20 cellular contexts compared by ENCODE assay signal in the genomic region with DNA sequence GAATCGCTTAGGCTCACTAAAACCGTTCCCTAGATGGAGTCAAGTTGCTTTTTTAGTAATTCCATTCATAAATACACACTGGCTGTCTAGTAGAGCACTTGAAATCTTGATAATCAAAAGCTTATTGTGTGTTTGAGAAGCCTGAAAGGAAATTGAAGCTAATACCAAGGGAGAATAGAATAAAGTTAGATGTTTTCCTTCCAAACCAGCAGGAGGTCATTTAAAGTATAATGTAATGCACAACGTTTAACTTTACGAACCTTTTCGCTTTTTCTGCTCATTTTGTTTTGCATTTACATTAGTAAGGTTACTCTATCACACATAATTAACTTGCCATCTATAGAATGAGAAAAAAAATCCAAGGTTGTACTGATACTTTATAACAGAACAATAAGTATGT.
"Had no signal": no experiment of that assay in that cellular context is flagged by ENCODE, and none has a peak within 500 bp of the region (broad histone marks: within the 10 kb centered on the region; RNA-seq: fewer than 3 reads in every experiment).

No MANE protein-coding gene starts in this region.

- H3K9ac ChIP-seq: parathyroid adenoma had no signal

- H3K27ac ChIP-seq: dorsolateral prefrontal cortex, heart left ventricle, parathyroid adenoma, psoas muscle, right lobe of liver, testis, tibial nerve, upper lobe of right lung, vagina had no signal

- H3K36me3 ChIP-seq: heart left ventricle, right lobe of liver, tibial nerve, upper lobe of right lung, vagina had no signal

- H2AFZ ChIP-seq: parathyroid adenoma had no signal

- ATAC-seq: esophagus mucosa; heart left ventricle; left colon; left ventricle myocardium superior; psoas muscle; right lobe of liver; stimulated activated memory B cell treated with anti-CD40 and anti-IgM and Interleukin-4, amounts not matched to agents 10 μg/mL and 1 μg/mL and 100 μg/mL, for 72 hours; stimulated activated naive CD8-positive, alpha-beta T cell treated with anti-CD3 and anti-CD28 coated beads, Interleukin-15, amount 100 ng/mL, for 72 hours; upper lobe of right lung had no signal

- H3K9me3 ChIP-seq: heart left ventricle, psoas muscle, right lobe of liver, testis, tibial nerve, upper lobe of right lung, vagina had no signal

- H3K4me1 ChIP-seq: heart left ventricle, parathyroid adenoma, psoas muscle, right lobe of liver, testis, tibial nerve, upper lobe of right lung, vagina had no signal

- H3K4me3 ChIP-seq: dorsolateral prefrontal cortex, heart left ventricle, psoas muscle, right lobe of liver, testis, tibial nerve, upper lobe of right lung, vagina had no signal

- DNase-seq: dorsolateral prefrontal cortex; effector CD8-positive, alpha-beta T cell; heart left ventricle; hippocampal formation; left colon; left ventricle myocardium superior; mesendoderm; naive B cell; psoas muscle; retina; right lobe of liver; stimulated activated CD4-positive, alpha-beta T cell treated with anti-CD3 and anti-CD28 coated beads, Interleukin-4, amount 100 ng/mL, for 1 hour; stimulated activated naive CD8-positive, alpha-beta T cell treated with anti-CD3 and anti-CD28 coated beads, Interleukin-15, amount 100 ng/mL, for 72 hours; testis; upper lobe of right lung had no signal

- H3K27me3 ChIP-seq: heart left ventricle, right lobe of liver, testis, tibial nerve, upper lobe of right lung, vagina had no signal
